ENCODE assay signal across 13 cellular contexts in the genomic region with DNA sequence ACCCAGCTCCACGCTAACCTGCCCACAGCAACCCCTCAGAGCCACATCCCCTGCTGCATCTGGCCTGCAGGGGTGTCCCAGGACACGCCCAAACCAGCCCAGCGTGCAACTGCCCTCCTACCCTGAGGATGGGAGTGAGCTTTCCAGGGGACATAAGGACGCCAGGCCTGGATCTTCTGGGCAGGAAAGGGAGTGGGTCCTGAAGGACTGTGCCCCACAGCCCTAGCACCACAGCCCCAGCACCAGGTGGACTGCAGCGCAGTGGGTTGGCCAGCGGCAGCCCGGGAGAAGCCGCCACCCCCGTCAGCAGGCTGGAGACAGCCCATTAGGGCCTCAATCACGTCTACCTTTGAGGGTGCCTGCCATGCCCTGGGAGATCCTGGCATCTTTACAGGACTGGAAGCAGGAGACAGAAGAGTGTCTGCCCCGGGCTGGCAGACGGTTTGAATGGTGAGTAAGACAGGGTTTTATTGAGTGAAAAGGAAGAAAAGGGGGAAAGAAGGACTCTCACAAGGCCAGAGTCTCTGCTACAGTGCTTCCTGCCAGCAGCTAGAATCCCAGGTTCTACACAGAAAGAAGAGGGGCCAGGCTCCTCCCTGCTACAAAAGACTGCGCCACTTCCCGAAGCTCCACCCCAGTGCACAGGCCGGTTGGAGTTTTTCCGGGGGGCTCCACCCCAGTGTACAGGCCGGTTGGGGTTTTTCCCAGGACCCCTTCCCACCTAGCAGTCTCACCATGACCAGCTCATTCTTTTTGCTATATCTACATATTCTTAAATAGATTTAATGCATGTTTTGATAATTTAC.
DNase-seq lines count a peak whose midpoint lies in the region; ATAC-seq, FAIRE-seq and TF ChIP-seq lines count a peak whose summit lies in the region.
"Had no signal": no experiment of that assay in that cellular context is flagged by ENCODE, and none has a peak within 500 bp of the region (broad histone marks: within the 10 kb centered on the region; RNA-seq: fewer than 3 reads in every experiment).

No MANE protein-coding gene starts in this region.

- H2BK15ac ChIP-seq in H9 (ENCODE audit: low read depth, low read length) = no peak overlapping the region

- no peak for TF ChIP-seq CTCF in A549 (IDR thresholded peaks at IDR 0.05)
- TF ChIP-seq CTCF in H9 (conservative IDR thresholded peaks at IDR 0.05) = 0 out of 3 replicates have a peak, but pooled peaks have one; percentile 9

- peak in 1 of 2 experiments; percentile 9 for DNase-seq in A549 (ENCODE audit: low read depth in 1 of 2, low spot score in 1 of 2)
- DNase-seq in H9 = peak; percentile 55
- DNase-seq in anterior cingulate cortex (lab: John Stamatoyannopoulos, UW) = peak in 34 of 58 donors; percentile 5 to 62 (median 18)
- DNase-seq in left lobe of liver (ENCODE audit: low spot score) = no peak
- DNase-seq in HTR-8/SVneo (ENCODE audit: insufficient read length, low spot score) = no peak
- no peak for DNase-seq in middle frontal gyrus (ENCODE audit: extremely low spot score, low spot score)
- no peak for DNase-seq in NCI-H345 (lab: John Stamatoyannopoulos, UW)
- DNase-seq: activated T-cell treated with anti-CD3 and anti-CD28 coated beads for 4 hours, Peyer's patch had no signal

- no peak overlapping the region for H3K4me3 ChIP-seq in A549
- H3K4me3 ChIP-seq: BLaER1 treated with 17β-estradiol and CSF1 and Interleukin-3, amounts not matched to agents 10 nM and 100 nM; Peyer's patch had no signal

- H3K9me3 Mint-ChIP-seq in H9 = no peaks in the 10 kb centered on the region

- no peak for TF ChIP-seq POLR2A in A549 (IDR thresholded peaks at IDR 0.05; ENCODE audit: low read length)

- peak overlapping the region in 2 of 3 experiments; percentile 85 to 87; a peak in 5 of 7 replicates for H3K27ac Mint-ChIP-seq in H9

- no peaks in the 10 kb centered on the region for H3K27me3 ChIP-seq in H9 (ENCODE audit: insufficient read depth, low read length)
- H3K27me3 ChIP-seq: BLaER1 treated with 17β-estradiol and CSF1 and Interleukin-3, amounts not matched to agents 10 nM and 100 nM; Peyer's patch had no signal

- no peak overlapping the region for H4K91ac ChIP-seq in H9 (ENCODE audit: insufficient read length, low read depth, low read length)

- H3T11ph ChIP-seq in H9 (ENCODE audit: low read length) = no peak overlapping the region

- no peak overlapping the region; a peak in 1 of 5 replicates for H3K4me3 Mint-ChIP-seq in H9

- H3K27ac ChIP-seq in A549 (no peak overlapping the region), H9 (ENCODE audit: insufficient read length, low read depth, low read length) (no peak overlapping the region)
- H3K27ac ChIP-seq: BLaER1 treated with 17β-estradiol and CSF1 and Interleukin-3, amounts not matched to agents 10 nM and 100 nM; HL-60; Peyer's patch had no signal

- H2BK5ac ChIP-seq in H9 (ENCODE audit: insufficient read length, low read length) = no peak overlapping the region

- H3K4me1 Mint-ChIP-seq in H9 = peaks cover 0 to 3% of the 10 kb centered on the region in 2 experiments

- H3K4me1 ChIP-seq in A549 (no peaks in the 10 kb centered on the region; the same call in 2 of the 3 replicates), H9 (ENCODE audit: insufficient read depth, low read length) (no peaks in the 10 kb centered on the region)
- H3K4me1 ChIP-seq: BLaER1 treated with 17β-estradiol and CSF1 and Interleukin-3, amounts not matched to agents 10 nM and 100 nM had no signal

- H3K9me3 ChIP-seq in A549 (no peaks in the 10 kb centered on the region), H9 (ENCODE audit: control insufficient read depth, low read depth, low read length) (no peaks in the 10 kb centered on the region)
- H3K9me3 ChIP-seq: BLaER1 treated with 17β-estradiol and CSF1 and Interleukin-3, amounts not matched to agents 10 nM and 100 nM; Peyer's patch had no signal

- no peaks in the 10 kb centered on the region for H4K20me1 ChIP-seq in H9 (ENCODE audit: control insufficient read depth, insufficient read depth, insufficient read length)

- TF ChIP-seq EP300 in A549 (IDR thresholded peaks at IDR 0.05) = no peak

- H2BK20ac ChIP-seq in H9 (ENCODE audit: low read depth, low read length, poor library complexity, severe bottlenecking) = no peak overlapping the region

- TF ChIP-seq RAD21 in A549 (conservative IDR thresholded peaks at IDR 0.05 in 1 of 2, IDR thresholded peaks at IDR 0.05 in 1 of 2) = no peak

- ATAC-seq in A549 (peak; percentile 52 to 71; a peak in 5 of 6 replicates), left lobe of liver (peak; percentile 17), HG02610 (IDR thresholded peaks at IDR 0.05; ENCODE audit: unreplicated experiment) (no peak)

- no peak overlapping the region for H2AFZ ChIP-seq in H9 (ENCODE audit: low read length)

- no peaks in the 10 kb centered on the region for H3K23me2 ChIP-seq in H9 (ENCODE audit: insufficient read length, low read depth, low read length, poor library complexity, severe bottlenecking)

- H3K18ac ChIP-seq in H9 (ENCODE audit: insufficient read length, low read depth, low read length) = no peak overlapping the region

- no peaks in the 10 kb centered on the region for H3K27me3 Mint-ChIP-seq in H9 (ENCODE audit: low read depth)

- H4K8ac ChIP-seq in H9 (replicated peaks; ENCODE audit: insufficient read length, low read depth, low read length) = no peak overlapping the region

- FAIRE-seq in A549 (lab: Jason Lieb, UNC) (no peak), HTR-8/SVneo (lab: Jason Lieb, UNC) (no peak)
- FAIRE-seq: endothelial cell of umbilical vein had no signal

- no peak overlapping the region for H2AK5ac ChIP-seq in H9 (ENCODE audit: insufficient read length, low read length)

- H3K4me2 ChIP-seq in A549 = no peak overlapping the region
- H3K4me2 ChIP-seq in H9 (ENCODE audit: insufficient read depth, insufficient read length, low read length) = no peak overlapping the region
- H3K4me2 ChIP-seq: BLaER1 treated with 17β-estradiol and CSF1 and Interleukin-3, amounts not matched to agents 10 nM and 100 nM had no signal

- WGBS in A549 (ENCODE audit: missing lambda C conversion rate) = 59% methylated on average over 10 of the region's 17 CpGs
- WGBS in H9 (ENCODE audit: extremely low coverage, insufficient read length, low lambda C conversion rate) = no CpG with 5 or more reads among the region's 17 CpGs

- no peak overlapping the region for H3K4ac ChIP-seq in H9 (ENCODE audit: low read depth, low read length)

- CTCF ChIA-PET in A549 (lab: Yijun Ruan, JAX) = interaction anchor here (0.8 to 2.9 kb wide), 10 partner anchors 15 to 511 kb away, joined by 3 to 8 read pairs (median 3); no protein-coding TSS in a partner anchor

- POLR2A ChIA-PET in A549 (lab: Yijun Ruan, JAX) = interaction anchor here (0.6 kb wide), 1 partner anchor 8 kb away, joined by 3 read pairs; no protein-coding TSS in a partner anchor

- H3K79me1 ChIP-seq in H9 (ENCODE audit: insufficient read depth, low read depth, low read length, poor library complexity, severe bottlenecking) = peaks cover 14% of the 10 kb centered on the region

- no peak overlapping the region for H3K23ac ChIP-seq in H9 (ENCODE audit: insufficient read length, low read depth, low read length)

- H3K14ac ChIP-seq in H9 (ENCODE audit: insufficient read depth, low read length) = no peak overlapping the region

- H4K5ac ChIP-seq in H9 (ENCODE audit: insufficient read length, low read depth, low read length) = no peak overlapping the region

- H3K36me3 Mint-ChIP-seq in H9 (ENCODE audit: insufficient read depth in 1 of 3, low read depth in 3 of 3) = peaks cover 14 to 47% (median 32%) of the 10 kb centered on the region in 3 experiments; a peak in 6 of 7 replicates

- H2BK12ac ChIP-seq in H9 (ENCODE audit: insufficient read length, low read depth, low read length) = no peak overlapping the region

- no peak overlapping the region for H2BK120ac ChIP-seq in H9 (ENCODE audit: low read depth, low read length, poor library complexity, severe bottlenecking)

- no peak overlapping the region for H3K56ac ChIP-seq in H9 (ENCODE audit: insufficient read length, low read depth, low read length)

- H3K9ac ChIP-seq in H9 (ENCODE audit: extremely low read depth, insufficient read length, low read length) = no peak overlapping the region

- H3K79me2 ChIP-seq in H9 (ENCODE audit: insufficient read depth, low read length) = peaks cover 2% of the 10 kb centered on the region; the same call in 1 of the 2 replicates

TF ChIP-seq in A549, 52 proteins besides CTCF, POLR2A, EP300 and RAD21:
- TF ChIP-seq FOSB (CRISPR knock-in tag; IDR thresholded peaks at IDR 0.05) (no peak), ZSCAN20 (CRISPR knock-in tag; IDR thresholded peaks at IDR 0.05) (no peak), USF2 (IDR thresholded peaks at IDR 0.05) (no peak), FOSL2 (IDR thresholded peaks at IDR 0.05) (no peak), FOSL2 (CRISPR knock-in tag; IDR thresholded peaks at IDR 0.05) (no peak), HOXA7 (CRISPR knock-in tag; IDR thresholded peaks at IDR 0.05) (no peak), FOXS1 (CRISPR knock-in tag; IDR thresholded peaks at IDR 0.05) (no peak), PHF8 (IDR thresholded peaks at IDR 0.05; ENCODE audit: borderline replicate concordance, low read depth) (no peak)
- TF ChIP-seq, protein P1, sequence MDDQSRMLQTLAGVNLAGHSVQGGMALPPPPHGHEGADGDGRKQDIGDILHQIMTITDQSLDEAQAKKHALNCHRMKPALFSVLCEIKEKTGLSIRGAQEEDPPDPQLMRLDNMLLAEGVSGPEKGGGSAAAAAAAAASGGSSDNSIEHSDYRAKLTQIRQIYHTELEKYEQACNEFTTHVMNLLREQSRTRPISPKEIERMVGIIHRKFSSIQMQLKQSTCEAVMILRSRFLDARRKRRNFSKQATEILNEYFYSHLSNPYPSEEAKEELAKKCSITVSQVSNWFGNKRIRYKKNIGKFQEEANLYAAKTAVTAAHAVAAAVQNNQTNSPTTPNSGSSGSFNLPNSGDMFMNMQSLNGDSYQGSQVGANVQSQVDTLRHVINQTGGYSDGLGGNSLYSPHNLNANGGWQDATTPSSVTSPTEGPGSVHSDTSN (IDR thresholded peaks at IDR 0.05) = no peak

Comparison
In these comparisons a context has a peak if more than half of its experiments do, and no peak if none do; other contexts are left out.
1. DNase-seq: peak in H9 (single experiment) and anterior cingulate cortex (34 of 58); none in left lobe of liver (single experiment), HTR-8/SVneo (single experiment), middle frontal gyrus (single experiment) and NCI-H345 (single experiment).